Comparison of ENCODE assay signal across 9 cellular contexts in genomic region chr5:141875795-141876627, GRCh38. TPM values are rescaled to one million over a fixed set of nuclear protein-coding genes. Genes with fewer than 3 reads are reported as not detected.
DNase-seq lines count a peak whose midpoint lies in the region; FAIRE-seq and TF ChIP-seq lines count a peak whose summit lies in the region.
"Had no signal": no experiment of that assay in that cellular context is flagged by ENCODE, and none has a peak within 500 bp of the region (broad histone marks: within the 10 kb centered on the region; RNA-seq: fewer than 3 reads in every experiment).

No MANE protein-coding gene starts in this region.

- intact Hi-C loops in kidney (cut with DNase I) (no loop called here), spleen (cut with DNase I; ENCODE audit: low total_unique reads) (loop anchor here (5.0 kb wide), 1 partner anchor 174 kb away; no protein-coding TSS in a partner anchor)

- no peaks in the 10 kb centered on the region for H3K9me3 ChIP-seq in kidney (ENCODE audit: control insufficient read depth in 1 of 2, low read length in 2 of 2)
- H3K9me3 ChIP-seq in spleen, result no peaks in the 10 kb centered on the region

- H3K4me3 ChIP-seq in kidney (ENCODE audit: low read length in 2 of 2), result peak overlapping the region; percentile 82 to 95
- peak overlapping the region; percentile 4 to 76 (median 48) for H3K4me3 ChIP-seq in spleen

- H3K4me1 ChIP-seq in kidney (ENCODE audit: control insufficient read depth in 1 of 2, insufficient read depth in 1 of 2, low read depth in 1 of 2, low read length in 2 of 2) (peaks cover 21 to 48% of the 10 kb centered on the region in 2 donors), spleen (peaks cover 31 to 47% (median 37%) of the 10 kb centered on the region in 6 donors)

- peaks cover 13 to 96% (median 44%) of the 10 kb centered on the region in 7 donors for H3K27me3 ChIP-seq in spleen (replicated peaks in 1 of 7)

- TF ChIP-seq POLR2A in spleen (IDR thresholded peaks at IDR 0.05), result no peak

- WGBS in spleen, 5 donors, result 1 to 2% (median 2%) methylated on average over 36 to 65 of the region's 65 CpGs

- FAIRE-seq in kidney (lab: Jason Lieb, UNC), result no peak

- H3K27ac ChIP-seq in kidney (ENCODE audit: low read depth in 2 of 2, low read length in 2 of 2) (peak overlapping the region; percentile 87 to 88), spleen (peak overlapping the region in 1 of 8 donors; percentile 10)

- DNase-seq in NCI-H1417 (lab: John Stamatoyannopoulos, UW) (peak; percentile 46 to 67 (median 65)), NCI-H1417 treated with DMSO at 0.1 percent for 48 hours (lab: John Stamatoyannopoulos, UW) (no peak), astrocyte of the hippocampus (ENCODE audit: low read depth, low spot score) (peak; percentile 38), kidney (peak; percentile 91), spleen (peak; percentile 76), T-helper 2 cell (no peak), putamen (ENCODE audit: low spot score) (no peak)
- no peak for DNase-seq in stimulated activated CD4-positive, alpha-beta T cell treated with anti-CD3 and anti-CD28 coated beads, Interleukin-12 subunit alpha, Interleukin-12 subunit beta, amount 100 ng/mL, for 4 hours
- DNase-seq: activated CD8-positive, alpha-beta memory T cell treated with anti-CD3 and anti-CD28 coated beads for 24 hours had no signal

- TF ChIP-seq CTCF in kidney (IDR thresholded peaks at IDR 0.05; ENCODE audit: borderline replicate concordance, extremely low read depth, insufficient read depth), result no peak
- TF ChIP-seq CTCF in spleen (IDR thresholded peaks at IDR 0.05 in 8 of 11, conservative IDR thresholded peaks at IDR 0.05 in 3 of 11), result no peak

- H3K36me3 ChIP-seq in kidney (ENCODE audit: control insufficient read depth in 1 of 2, insufficient read depth in 2 of 2, low read length in 2 of 2), result peaks cover 0 to 3% of the 10 kb centered on the region in 2 donors
- H3K36me3 ChIP-seq in spleen, result no peaks in the 10 kb centered on the region

- H3K9ac ChIP-seq in kidney (ENCODE audit: low read length in 2 of 2), result peak overlapping the region; percentile 50 to 77

RNA-seq across cellular contexts. Expression of gene PCDH1, which starts 2.2 kb away (rescaled TPM):
- total RNA-seq in kidney (147 TPM), spleen (10 to 100 TPM in 2 of 7 donors, 1 to 10 TPM in 5; 2.6 to 11.4 (median 7.4) TPM)
- polyA plus RNA-seq in kidney (ENCODE audit: insufficient read depth, low read depth, low replicate concordance) (37.3 TPM), spleen (1 to 10 TPM in 2 of 3 donors, under 1 TPM in 1; 0.30 to 2.2 (median 1.4) TPM)

RNA-seq across cellular contexts. Expression of gene DELE1, which starts 47.7 kb away (rescaled TPM):
- total RNA-seq in kidney (82.3 TPM), spleen (100 to 1,000 TPM; 101 to 194 (median 149) TPM)
- polyA plus RNA-seq in kidney (ENCODE audit: insufficient read depth, low read depth, low replicate concordance) (67.7 TPM), spleen (10 to 100 TPM; 36.1 to 83.3 (median 69.7) TPM)

Comparison
In these comparisons a context has a peak if more than half of its experiments do, and no peak if none do; other contexts are left out.
1. DNase-seq: peak in NCI-H1417 (3 of 3), astrocyte of the hippocampus (single experiment), kidney (single experiment) and spleen (single experiment); none in NCI-H1417 treated with DMSO at 0.1 percent for 48 hours (single experiment), T-helper 2 cell (0 of 5), putamen (single experiment) and stimulated activated CD4-positive, alpha-beta T cell treated with anti-CD3 and anti-CD28 coated beads, Interleukin-12 subunit alpha, Interleukin-12 subunit beta, amount 100 ng/mL, for 4 hours (single experiment).
2. RNA of gene PCDH1, which starts 2.2 kb away (total RNA-seq): 147 TPM in kidney (single experiment); 2.6 to 11.4 TPM in spleen; every median in the first group is over 10 times any median in the second.